In the genomic region with DNA sequence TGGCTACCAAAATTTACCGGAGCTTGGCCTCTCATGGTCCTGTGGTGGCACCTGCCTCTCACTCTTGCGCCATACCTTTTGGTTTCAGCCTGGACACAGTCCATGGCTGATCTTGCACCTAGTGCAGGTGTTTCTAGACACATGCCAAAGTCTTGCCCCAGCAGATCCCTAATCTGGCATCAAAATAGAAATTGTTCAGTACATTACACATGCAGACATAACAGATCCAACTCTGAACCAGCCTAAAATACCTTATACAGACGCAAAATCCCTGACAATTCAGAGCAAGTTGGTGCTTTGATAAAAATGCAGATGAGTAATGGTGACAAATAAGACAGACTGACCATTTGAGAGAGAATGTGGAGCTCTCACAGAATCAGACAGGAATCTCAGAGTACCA, we compare ENCODE assay signal across 28 cellular contexts. TPM values are rescaled to one million over a fixed set of nuclear protein-coding genes. Genes with fewer than 3 reads are reported as not detected.
DNase-seq lines count a peak whose midpoint lies in the region; ATAC-seq and TF ChIP-seq lines count a peak whose summit lies in the region.
"Had no signal": no experiment of that assay in that cellular context is flagged by ENCODE, and none has a peak within 500 bp of the region (broad histone marks: within the 10 kb centered on the region; RNA-seq: fewer than 3 reads in every experiment).

No MANE protein-coding gene starts in this region.

- H3K4me3 ChIP-seq in mammary epithelial cell (replicated peaks in 1 of 3; ENCODE audit: insufficient read depth in 1 of 3, low read depth in 2 of 3, low read length in 3 of 3), result no peak overlapping the region
- H3K4me3 ChIP-seq: A549; BLaER1 treated with 17β-estradiol and CSF1 and Interleukin-3, amounts not matched to agents 10 nM and 100 nM; GM12878; SK-N-MC had no signal

- peak overlapping the region in 1 of 3 experiments; percentile 54; a peak in 1 of 7 replicates for H3K27ac Mint-ChIP-seq in H9
- H3K27ac Mint-ChIP-seq: CD4-positive, alpha-beta T cell; IgD-negative memory B cell; T-helper 1 cell treated with Interleukin-12 subunit alpha and Interleukin-12 subunit beta and Interleukin-4 antibody, amounts not matched to agents 30 μg/mL and 1 μg/mL, for 36 hours had no signal

- TF ChIP-seq CTCF in mammary epithelial cell (conservative IDR thresholded peaks at IDR 0.05 in 1 of 2, IDR thresholded peaks at IDR 0.05 in 1 of 2; ENCODE audit: extremely low read depth in 1 of 2, insufficient read depth in 1 of 2, low read depth in 1 of 2, low read length in 2 of 2), result no peak
- no peak for TF ChIP-seq CTCF in H9 (conservative IDR thresholded peaks at IDR 0.05)

- peaks cover 0 to 1% (median 0%) of the 10 kb centered on the region in 3 experiments; a peak in 3 of 7 replicates for H3K36me3 Mint-ChIP-seq in H9 (ENCODE audit: insufficient read depth in 1 of 3, low read depth in 3 of 3)
- H3K36me3 Mint-ChIP-seq: IgD-negative memory B cell had no signal

- no peak overlapping the region for H3K23ac ChIP-seq in H9 (ENCODE audit: insufficient read length, low read depth, low read length)

- H3K9ac ChIP-seq in mammary epithelial cell (ENCODE audit: insufficient read depth, low read length) (no peak overlapping the region), H9 (ENCODE audit: extremely low read depth, insufficient read length, low read length) (no peak overlapping the region)
- H3K9ac ChIP-seq: BLaER1 treated with 17β-estradiol and CSF1 and Interleukin-3, amounts not matched to agents 10 nM and 100 nM; KMS-11 had no signal

- no peaks in the 10 kb centered on the region for H3K27me3 Mint-ChIP-seq in H9 (ENCODE audit: low read depth)

- H2BK12ac ChIP-seq in H9 (ENCODE audit: insufficient read length, low read depth, low read length), result no peak overlapping the region

- no peak overlapping the region for H2AFZ ChIP-seq in mammary epithelial cell (ENCODE audit: low read depth, low read length)
- no peak overlapping the region for H2AFZ ChIP-seq in H9 (ENCODE audit: low read length)

- H3K9me3 Mint-ChIP-seq in H9, result 0 out of 5 replicates have a peak, but pooled peaks cover 0 to 3% of the 10 kb centered on the region in 2 experiments
- H3K9me3 Mint-ChIP-seq: CD4-positive, alpha-beta T cell; T-helper 1 cell treated with Interleukin-12 subunit alpha and Interleukin-12 subunit beta and Interleukin-4 antibody, amounts not matched to agents 30 μg/mL and 1 μg/mL, for 36 hours had no signal

- no peaks in the 10 kb centered on the region for H3K79me1 ChIP-seq in H9 (ENCODE audit: insufficient read depth, low read depth, low read length, poor library complexity, severe bottlenecking)

- no TSS peak for BruUV-seq in mammary epithelial cell (replicated peaks; lab: Mats Ljungman, UMichigan)

- H2BK20ac ChIP-seq in H9 (ENCODE audit: low read depth, low read length, poor library complexity, severe bottlenecking), result no peak overlapping the region

- H3K4me1 ChIP-seq in mammary epithelial cell (ENCODE audit: insufficient read depth, low read length) (peaks cover 18% of the 10 kb centered on the region), H9 (ENCODE audit: insufficient read depth, low read length) (peaks cover 2% of the 10 kb centered on the region; the same call in 1 of the 2 replicates)
- H3K4me1 ChIP-seq: A549 had no signal

- H3K14ac ChIP-seq in H9 (ENCODE audit: insufficient read depth, low read length), result no peak overlapping the region

- DNase-seq in ELR (ENCODE audit: low read depth), result peak; percentile 36
- DNase-seq in M059J (ENCODE audit: low read depth), result peak; percentile 42
- peak; percentile 68 for DNase-seq in mammary epithelial cell
- no peak for DNase-seq in left lobe of liver (ENCODE audit: low spot score)
- DNase-seq in H9, result no peak
- DNase-seq in NCI-H82 (lab: John Stamatoyannopoulos, UW), result no peak
- DNase-seq: AML-193; CD4-positive, alpha-beta T cell; GDM1; MV-4-11; NCI-H1105; NCI-H146; NCI-H1930; NCI-H2107; NCI-H524 treated with DMSO at 0.1 percent for 48 hours; SIG-M5; SW 1271 had no signal

- H3K4ac ChIP-seq in H9 (ENCODE audit: low read depth, low read length), result no peak overlapping the region

- no peak overlapping the region for H4K91ac ChIP-seq in H9 (ENCODE audit: insufficient read length, low read depth, low read length)

- H4K5ac ChIP-seq in H9 (ENCODE audit: insufficient read length, low read depth, low read length), result no peak overlapping the region

- H3K9me3 ChIP-seq in mammary epithelial cell (replicated peaks; ENCODE audit: insufficient read depth, low read length), result no peaks in the 10 kb centered on the region
- H3K9me3 ChIP-seq in H9 (ENCODE audit: control insufficient read depth, low read depth, low read length), result no peaks in the 10 kb centered on the region
- H3K9me3 ChIP-seq: A549; BLaER1 treated with 17β-estradiol and CSF1 and Interleukin-3, amounts not matched to agents 10 nM and 100 nM had no signal

- H3K18ac ChIP-seq in H9 (ENCODE audit: insufficient read length, low read depth, low read length), result no peak overlapping the region

- H4K20me1 ChIP-seq in mammary epithelial cell (ENCODE audit: insufficient read depth, low read length) (no peaks in the 10 kb centered on the region), H9 (ENCODE audit: control insufficient read depth, insufficient read depth, insufficient read length) (no peaks in the 10 kb centered on the region)
- H4K20me1 ChIP-seq: BLaER1 treated with 17β-estradiol and CSF1 and Interleukin-3, amounts not matched to agents 10 nM and 100 nM had no signal

- H3K27me3 ChIP-seq in mammary epithelial cell (ENCODE audit: insufficient read depth, low read length) (no peaks in the 10 kb centered on the region), H9 (ENCODE audit: insufficient read depth, low read length) (no peaks in the 10 kb centered on the region)
- H3K27me3 ChIP-seq: BLaER1 treated with 17β-estradiol and CSF1 and Interleukin-3, amounts not matched to agents 10 nM and 100 nM had no signal

- no peak overlapping the region for H2BK120ac ChIP-seq in H9 (ENCODE audit: low read depth, low read length, poor library complexity, severe bottlenecking)

- no peak overlapping the region for H2BK15ac ChIP-seq in H9 (ENCODE audit: low read depth, low read length)

- ATAC-seq in left lobe of liver (peak; percentile 33), GM18861 (IDR thresholded peaks at IDR 0.05; ENCODE audit: unreplicated experiment) (no peak), HG03378 (IDR thresholded peaks at IDR 0.05; ENCODE audit: unreplicated experiment) (no peak)
- ATAC-seq: A549, GM12878, Panc1 had no signal

- no peaks in the 10 kb centered on the region for H3K36me3 ChIP-seq in mammary epithelial cell (ENCODE audit: insufficient read depth, low read length)
- H3K36me3 ChIP-seq: BLaER1 treated with 17β-estradiol and CSF1 and Interleukin-3, amounts not matched to agents 10 nM and 100 nM had no signal

- dilution Hi-C loops in mammary epithelial cell (cut with HindIII; ENCODE audit: low sequenced_read_pairs), result no loop called here

- 3% methylated on average over 3 of the region's 3 CpGs for WGBS in mammary epithelial cell (ENCODE audit: low coverage, missing lambda C conversion rate)
- WGBS in H9 (ENCODE audit: extremely low coverage, insufficient read length, low lambda C conversion rate), result no CpG with 5 or more reads among the region's 3 CpGs

- no peak overlapping the region for H3K56ac ChIP-seq in H9 (ENCODE audit: insufficient read length, low read depth, low read length)

- no peak overlapping the region for H3K27ac ChIP-seq in mammary epithelial cell (ENCODE audit: insufficient read depth, low read depth, low read length)
- no peak overlapping the region for H3K27ac ChIP-seq in H9 (ENCODE audit: insufficient read length, low read depth, low read length)
- H3K27ac ChIP-seq: A549; BLaER1 treated with 17β-estradiol and CSF1 and Interleukin-3, amounts not matched to agents 10 nM and 100 nM; KMS-11; SK-N-MC had no signal

- intact Hi-C loops in mammary epithelial cell (cut with micrococcal nuclease), result no loop called here

- H3K23me2 ChIP-seq in H9 (ENCODE audit: insufficient read length, low read depth, low read length, poor library complexity, severe bottlenecking), result no peaks in the 10 kb centered on the region

- H3K79me2 ChIP-seq in mammary epithelial cell (ENCODE audit: insufficient read depth, low read length), result no peaks in the 10 kb centered on the region
- no peaks in the 10 kb centered on the region for H3K79me2 ChIP-seq in H9 (ENCODE audit: insufficient read depth, low read length)

- no peak overlapping the region for H4K8ac ChIP-seq in H9 (replicated peaks; ENCODE audit: insufficient read length, low read depth, low read length)

- no peak overlapping the region for H3K4me2 ChIP-seq in mammary epithelial cell (ENCODE audit: insufficient read depth, low read depth, low read length)
- no peak overlapping the region for H3K4me2 ChIP-seq in H9 (ENCODE audit: insufficient read depth, insufficient read length, low read length)
- H3K4me2 ChIP-seq: A549; BLaER1 treated with 17β-estradiol and CSF1 and Interleukin-3, amounts not matched to agents 10 nM and 100 nM; KMS-11 had no signal

- H3K4me3 Mint-ChIP-seq in H9, result no peak overlapping the region
- H3K4me3 Mint-ChIP-seq: CD4-positive, alpha-beta T cell; IgD-negative memory B cell; T-helper 1 cell treated with Interleukin-12 subunit alpha and Interleukin-12 subunit beta and Interleukin-4 antibody, amounts not matched to agents 30 μg/mL and 1 μg/mL, for 36 hours had no signal

- H3K4me1 Mint-ChIP-seq in H9, result peaks cover 19 to 21% of the 10 kb centered on the region in 2 experiments
- H3K4me1 Mint-ChIP-seq: IgD-negative memory B cell had no signal

- H3T11ph ChIP-seq in H9 (ENCODE audit: low read length), result no peak overlapping the region

- in situ Hi-C loops in mammary epithelial cell (cut with MboI; ENCODE audit: low sequenced_read_pairs in 2 of 2), result no loop called here

- H2AK5ac ChIP-seq in H9 (ENCODE audit: insufficient read length, low read length), result no peak overlapping the region

- CTCF ChIA-PET in mammary epithelial cell (lab: Charles Lee; ENCODE audit: low non-redundant PET), result interaction anchor here (0.6 kb wide), 3 partner anchors 12 to 158 kb away, joined by 3 to 4 read pairs (median 3); no protein-coding TSS in a partner anchor

- no peak overlapping the region for H2BK5ac ChIP-seq in H9 (ENCODE audit: insufficient read length, low read length)

RNA-seq across cellular contexts. Expression of gene NGF, which starts 44.1 kb away (rescaled TPM):
- 7.6 and 9.7 TPM in 2 replicates for total RNA-seq in M059J (2014; rRNA removed; shearing (Covaris generic))
- total RNA-seq in mammary epithelial cell, result 1 to 10 TPM in 1 of 2 donors, under 1 TPM in 1; 0.17 to 1.3 TPM
- polyA plus RNA-seq in mammary epithelial cell, result not detected
- polyA minus RNA-seq in mammary epithelial cell, result not detected
- 0.55 TPM for total RNA-seq in left lobe of liver
- total RNA-seq in H9 (2021), result 0.22 TPM in 1 of 2 replicates, not detected in the other
- total RNA-seq: CD4-positive, alpha-beta T cell; GM12878; OCI-LY7 had no signal
- polyA plus RNA-seq: GM12878, IgD-negative memory B cell had no signal

Comparison
In these comparisons a context has a peak if more than half of its experiments do, and no peak if none do; other contexts are left out.
1. DNase-seq: peak in ELR (single experiment), M059J (single experiment) and mammary epithelial cell (single experiment); none in left lobe of liver (single experiment), H9 (single experiment) and NCI-H82 (single experiment).